8 cellular contexts compared by ENCODE assay signal in genomic region chr1:159177273-159177907, GRCh38. TPM values are rescaled to one million over a fixed set of nuclear protein-coding genes. Genes with fewer than 3 reads are reported as not detected.
DNase-seq lines count a peak whose midpoint lies in the region; ATAC-seq lines count a peak whose summit lies in the region.

No MANE protein-coding gene starts in this region.

- no peaks in the 10 kb centered on the region for H3K9me3 Mint-ChIP-seq in activated naive CD8-positive, alpha-beta T cell treated with anti-CD3 and anti-CD28 coated beads, Interleukin-2, amount 10 ng/mL, durations not matched to agents 7 days and 5 days

- DNase-seq in GM03348 (ENCODE audit: low spot score) (peak; percentile 58), LHCN-M2 (ENCODE audit: low read depth) (peak; percentile 72), left colon (peak in 1 of 2 donors; percentile 42), SHP77 (lab: John Stamatoyannopoulos, UW) (no peak), NCI-H2081 treated with DMSO at 0.1 percent for 48 hours (lab: John Stamatoyannopoulos, UW) (no peak), DMS79 treated with DMSO at 0.1 percent for 48 hours (lab: John Stamatoyannopoulos, UW) (no peak)
- no peak for DNase-seq in activated naive CD8-positive, alpha-beta T cell treated with anti-CD3 and anti-CD28 coated beads, Interleukin-2, amount 10 ng/mL, durations not matched to agents 7 days and 5 days

- no peak overlapping the region for H3K27ac Mint-ChIP-seq in activated naive CD8-positive, alpha-beta T cell treated with anti-CD3 and anti-CD28 coated beads, Interleukin-2, amount 10 ng/mL, durations not matched to agents 7 days and 5 days

- no peaks in the 10 kb centered on the region for H3K36me3 Mint-ChIP-seq in activated naive CD8-positive, alpha-beta T cell treated with anti-CD3 and anti-CD28 coated beads, Interleukin-2, amount 10 ng/mL, durations not matched to agents 7 days and 5 days

- intact Hi-C loops in left colon (cut with DNase I, micrococcal nuclease), result no loop called here

- no peak overlapping the region for H3K4me3 Mint-ChIP-seq in activated naive CD8-positive, alpha-beta T cell treated with anti-CD3 and anti-CD28 coated beads, Interleukin-2, amount 10 ng/mL, durations not matched to agents 7 days and 5 days

- POLR2A ChIA-PET in activated naive CD8-positive, alpha-beta T cell treated with anti-CD3 and anti-CD28 coated beads, Interleukin-2, amount 10 ng/mL, durations not matched to agents 7 days and 5 days (lab: Charles Lee), result no interaction called here

- H3K4me1 Mint-ChIP-seq in activated naive CD8-positive, alpha-beta T cell treated with anti-CD3 and anti-CD28 coated beads, Interleukin-2, amount 10 ng/mL, durations not matched to agents 7 days and 5 days, result peaks cover 2% of the 10 kb centered on the region

- peaks cover 36% of the 10 kb centered on the region for H3K27me3 Mint-ChIP-seq in activated naive CD8-positive, alpha-beta T cell treated with anti-CD3 and anti-CD28 coated beads, Interleukin-2, amount 10 ng/mL, durations not matched to agents 7 days and 5 days

- peak; percentile 58 for ATAC-seq in activated naive CD8-positive, alpha-beta T cell treated with anti-CD3 and anti-CD28 coated beads, Interleukin-2, amount 10 ng/mL, durations not matched to agents 7 days and 5 days (ENCODE audit: low read depth)
- ATAC-seq in left colon (peak; percentile 69), GM21360 (IDR thresholded peaks at IDR 0.05; ENCODE audit: unreplicated experiment) (no peak)

RNA-seq across cellular contexts. Expression of gene CADM3, which starts 6.0 kb away (rescaled TPM):
- total RNA-seq in LHCN-M2 (2014; rRNA removed) (0.86 and 1.0 TPM in 2 replicates), left colon (1 to 10 TPM; 3.2 to 7.5 TPM)
- 2.8 TPM for polyA plus RNA-seq in LHCN-M2 (2012)
- total RNA-seq in activated naive CD8-positive, alpha-beta T cell treated with anti-CD3 and anti-CD28 coated beads, Interleukin-2, amount 10 ng/mL, durations not matched to agents 7 days and 5 days, result not detected

RNA-seq across cellular contexts. Expression of gene ACKR1, which starts 27.3 kb away (rescaled TPM):
- total RNA-seq in LHCN-M2 (2014; rRNA removed) (not detected in 2 replicates), left colon (10 to 100 TPM; 16.9 to 19.2 TPM)
- polyA plus RNA-seq in LHCN-M2 (2012), result 0.10 TPM
- total RNA-seq in activated naive CD8-positive, alpha-beta T cell treated with anti-CD3 and anti-CD28 coated beads, Interleukin-2, amount 10 ng/mL, durations not matched to agents 7 days and 5 days, result not detected

Comparison
In these comparisons a context has a peak if more than half of its experiments do, and no peak if none do; other contexts are left out.
1. DNase-seq: peak in GM03348 (single experiment) and LHCN-M2 (single experiment); none in activated naive CD8-positive, alpha-beta T cell treated with anti-CD3 and anti-CD28 coated beads, Interleukin-2, amount 10 ng/mL, durations not matched to agents 7 days and 5 days (single experiment), SHP77 (0 of 2), NCI-H2081 treated with DMSO at 0.1 percent for 48 hours (single experiment) and DMS79 treated with DMSO at 0.1 percent for 48 hours (single experiment).
2. RNA of gene ACKR1, which starts 27.3 kb away (total RNA-seq): 16.9 to 19.2 TPM in left colon; not detected in LHCN-M2 and not detected in activated naive CD8-positive, alpha-beta T cell treated with anti-CD3 and anti-CD28 coated beads, Interleukin-2, amount 10 ng/mL, durations not matched to agents 7 days and 5 days; every median in the first group is over 10 times any median in the second.